In the genomic region with DNA sequence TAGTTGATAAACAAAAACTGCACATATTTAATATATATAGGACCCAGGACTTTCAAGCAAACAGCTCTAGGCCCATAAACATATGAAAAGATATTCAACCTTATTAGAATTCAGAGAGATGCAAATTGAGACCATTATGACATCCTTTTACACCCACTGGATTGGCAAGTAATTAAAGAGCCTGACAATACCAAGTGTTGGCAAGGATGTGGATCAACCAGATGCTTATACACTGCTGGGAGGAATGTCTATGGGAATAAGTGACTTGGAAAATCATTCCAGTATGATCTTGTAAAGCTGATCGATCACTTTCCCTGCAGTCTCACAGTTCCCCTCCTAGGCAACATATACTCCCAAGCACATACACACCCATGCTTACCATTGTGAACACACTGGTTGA, we compare ENCODE assay signal across 31 cellular contexts. TPM values are rescaled to one million over a fixed set of nuclear protein-coding genes. Genes with fewer than 3 reads are reported as not detected.
"Had no signal": no experiment of that assay in that cellular context is flagged by ENCODE, and none has a peak within 500 bp of the region (broad histone marks: within the 10 kb centered on the region; RNA-seq: fewer than 3 reads in every experiment).

No MANE protein-coding gene starts in this region.

- H3K4me1 Mint-ChIP-seq: naive B cell had no signal

- ATAC-seq: sciatic nerve; stimulated activated naive CD8-positive, alpha-beta T cell treated with anti-CD3 and anti-CD28 coated beads, Interleukin-15, Interleukin-2, amounts not matched to agents 100 U/mL and 50 U/mL, for 24 hours; upper lobe of right lung had no signal

- H3K4me2 ChIP-seq: hepatocyte, neural progenitor cell had no signal

- H3K27me3 Mint-ChIP-seq: progenitor cell of endocrine pancreas; stimulated activated naive B cell treated with anti-CD40 and anti-IgM and Interleukin-4, amounts not matched to agents 10 μg/mL and 1 μg/mL and 100 μg/mL, for 72 hours had no signal

- H3K36me3 ChIP-seq: left ventricle myocardium inferior, neural progenitor cell, neutrophil, right atrium auricular region, stomach, suprapubic skin, thoracic aorta, tibial artery, upper lobe of right lung had no signal

- H3K4me3 Mint-ChIP-seq: mesothelial cell of epicardium; naive B cell; nephron progenitor cell; neural progenitor cell; stimulated activated naive B cell treated with anti-CD40 and anti-IgM and Interleukin-4, amounts not matched to agents 10 μg/mL and 1 μg/mL and 100 μg/mL, for 72 hours had no signal

- H3K79me2 ChIP-seq: hepatocyte had no signal

- H3K9me3 ChIP-seq: left ventricle myocardium inferior, neutrophil, right atrium auricular region, stomach, suprapubic skin, thoracic aorta, tibial artery, upper lobe of right lung had no signal

- H3K9ac ChIP-seq: neural progenitor cell had no signal

- DNase-seq: islet precursor cell; left ventricle myocardium inferior; mesendoderm; naive B cell; natural killer cell; nephron progenitor cell; occipital lobe; stimulated activated CD4-positive, alpha-beta T cell treated with anti-CD3 and anti-CD28 coated beads, Interleukin-12 subunit alpha, Interleukin-12 subunit beta, amount 100 ng/mL, for 4 hours; stimulated activated CD4-positive, alpha-beta T cell treated with anti-CD3 and anti-CD28 coated beads, Interleukin-15, amount 100 ng/mL, for 24 hours; stimulated activated CD4-positive, alpha-beta T cell treated with anti-CD3 and anti-CD28 coated beads, Interleukin-2, amount 100 ng/mL, for 24 hours; stimulated activated CD4-positive, alpha-beta T cell treated with anti-CD3 and anti-CD28 coated beads, Interleukin-4, amount 100 ng/mL, for 1 hour; stimulated activated naive B cell treated with anti-CD40 and anti-IgM and Interleukin-4, amounts not matched to agents 10 μg/mL and 1 μg/mL and 100 μg/mL, for 72 hours; stimulated activated naive CD8-positive, alpha-beta T cell treated with anti-CD3 and anti-CD28 coated beads, Interleukin-15, Interleukin-2, amounts not matched to agents 100 U/mL and 50 U/mL, for 24 hours; stomach; tibial artery; trophoblast cell; upper lobe of right lung had no signal

- H3K27ac ChIP-seq: hepatocyte, left ventricle myocardium inferior, neural progenitor cell, neutrophil, right atrium auricular region, skin epidermis, stomach, suprapubic skin, thoracic aorta, tibial artery, upper lobe of right lung had no signal

- H3K27me3 ChIP-seq: hepatocyte, neural progenitor cell, neutrophil, right atrium auricular region, stomach, suprapubic skin, tibial artery, upper lobe of right lung had no signal

- H2AFZ ChIP-seq: hepatocyte, neural progenitor cell had no signal

- H3K4me1 ChIP-seq: left ventricle myocardium inferior, right atrium auricular region, stomach, suprapubic skin, tibial artery, upper lobe of right lung had no signal

- H3K36me3 Mint-ChIP-seq: mesothelial cell of epicardium; naive B cell; natural killer cell; neural progenitor cell; stimulated activated naive B cell treated with anti-CD40 and anti-IgM and Interleukin-4, amounts not matched to agents 10 μg/mL and 1 μg/mL and 100 μg/mL, for 72 hours had no signal

- H3K27ac Mint-ChIP-seq: mesothelial cell of epicardium; nephron progenitor cell; progenitor cell of endocrine pancreas; stimulated activated naive B cell treated with anti-CD40 and anti-IgM and Interleukin-4, amounts not matched to agents 10 μg/mL and 1 μg/mL and 100 μg/mL, for 72 hours had no signal

- H3K4me3 ChIP-seq: hepatocyte, left ventricle myocardium inferior, lung, neural progenitor cell, right atrium auricular region, skin epidermis, stomach, suprapubic skin, thoracic aorta, tibial artery, upper lobe of right lung had no signal

- H3K9me3 Mint-ChIP-seq: mesothelial cell of epicardium; natural killer cell; nephron progenitor cell; stimulated activated naive B cell treated with anti-CD40 and anti-IgM and Interleukin-4, amounts not matched to agents 10 μg/mL and 1 μg/mL and 100 μg/mL, for 72 hours had no signal

RNA-seq across cellular contexts. Expression of a gene that starts 39.3 kb away (rescaled TPM):
- total RNA-seq: progenitor cell of endocrine pancreas, pulmonary artery endothelial cell had no signal

RNA-seq across cellular contexts. Expression of a gene that starts 52.4 kb away (rescaled TPM):
- total RNA-seq: kidney epithelial cell, osteocyte, progenitor cell of endocrine pancreas, pulmonary artery endothelial cell had no signal
